In the genomic region with DNA sequence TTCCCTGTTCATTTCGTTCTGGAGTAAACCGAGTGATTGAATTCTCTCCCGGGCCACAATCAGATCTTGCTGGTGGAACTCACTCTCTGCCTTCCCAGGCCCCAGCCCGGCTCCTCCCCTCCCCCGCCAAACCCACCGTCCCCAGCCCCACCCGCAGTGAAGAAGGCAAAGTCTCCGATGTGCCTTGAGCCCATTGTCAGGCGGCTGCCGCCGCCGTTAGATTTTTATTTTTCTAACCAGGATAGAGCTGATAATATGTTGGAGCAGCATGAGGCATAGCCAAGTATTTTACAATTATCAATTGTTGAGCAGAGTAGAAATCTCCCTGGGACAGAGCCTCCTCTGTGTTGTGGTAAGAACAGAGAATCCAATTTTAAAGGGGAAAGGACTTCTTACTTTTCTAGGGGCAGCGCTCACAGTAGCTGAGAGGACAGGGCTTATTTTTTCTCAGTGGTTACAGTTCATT, we compare ENCODE assay signal across 8 cellular contexts. TPM values are rescaled to one million over a fixed set of nuclear protein-coding genes. Genes with fewer than 3 reads are reported as not detected.
DNase-seq lines count a peak whose midpoint lies in the region; TF ChIP-seq lines count a peak whose summit lies in the region.

No MANE protein-coding gene starts in this region.

- H3K4me2 ChIP-seq in fibroblast of lung (ENCODE audit: extremely low read depth, insufficient read depth, low read length), result peak overlapping the region; percentile 71
- H3K4me2 ChIP-seq in osteoblast (ENCODE audit: insufficient read depth, low read length), result peak overlapping the region; percentile 100

- in situ Hi-C loops in GM13977 (cut with MboI; ENCODE audit: low pct_unique_long_range_greater_than_20kb, low sequenced_read_pairs, unreplicated experiment), result no loop called here

- H3K9ac ChIP-seq in fibroblast of lung (ENCODE audit: insufficient read depth, low read length), result peak overlapping the region; percentile 32

- H3K36me3 ChIP-seq in fibroblast of lung (ENCODE audit: control insufficient read depth, insufficient read depth, low read length) (no peaks in the 10 kb centered on the region), osteoblast (ENCODE audit: insufficient read depth, low read length) (peaks cover 7% of the 10 kb centered on the region)

- H3K27me3 ChIP-seq in fibroblast of lung (ENCODE audit: control insufficient read depth, insufficient read depth, low read length) (no peaks in the 10 kb centered on the region), osteoblast (ENCODE audit: insufficient read depth, low read length) (no peaks in the 10 kb centered on the region)

- peak overlapping the region; percentile 91 for H3K4me3 Mint-ChIP-seq in activated CD4-positive, alpha-beta T cell treated with anti-CD3 and anti-CD28 coated beads, Interleukin-2, amount 10 ng/mL, durations not matched to agents 7 days and 5 days

- CTCF ChIA-PET in AG04449 (lab: Yijun Ruan, JAX), result interaction anchor here (0.7 to 2.2 kb wide), 6 partner anchors 11 to 177 kb away, joined by 3 to 6 read pairs (median 3); no protein-coding TSS in a partner anchor
- CTCF ChIA-PET in activated CD4-positive, alpha-beta T cell treated with anti-CD3 and anti-CD28 coated beads, Interleukin-2, amount 10 ng/mL, durations not matched to agents 7 days and 5 days (lab: Charles Lee), result interaction anchor here (1.5 kb wide), 1 partner anchor 10 kb away, joined by 3 read pairs; no protein-coding TSS in a partner anchor

- DNase-seq in AG04449 (ENCODE audit: low read depth, low spot score), result no peak
- peak; percentile 28 for DNase-seq in GM13977 (ENCODE audit: low spot score)
- DNase-seq in activated CD4-positive, alpha-beta T cell treated with anti-CD3 and anti-CD28 coated beads, Interleukin-2, amount 10 ng/mL, durations not matched to agents 7 days and 5 days, result peak; percentile 27
- DNase-seq in fibroblast of lung (ENCODE audit: low read depth in 2 of 2), result no peak
- DNase-seq in osteoblast (ENCODE audit: insufficient read length, low spot score, missing footprints), result peak; percentile 69
- no peak for DNase-seq in SHP77 (lab: John Stamatoyannopoulos, UW)
- DNase-seq in SKM-1 (lab: John Stamatoyannopoulos, UW; ENCODE audit: unreplicated experiment), result no peak
- no peak for DNase-seq in NCI-H446 treated with DMSO at 0.1 percent for 48 hours (lab: John Stamatoyannopoulos, UW)

- peak overlapping the region; percentile 96 for H3K27ac Mint-ChIP-seq in activated CD4-positive, alpha-beta T cell treated with anti-CD3 and anti-CD28 coated beads, Interleukin-2, amount 10 ng/mL, durations not matched to agents 7 days and 5 days

- peak overlapping the region; percentile 99 for H3K4me3 ChIP-seq in AG04449 (ENCODE audit: low read depth, low read length)
- peak overlapping the region; percentile 52 to 99 (median 76) for H3K4me3 ChIP-seq in fibroblast of lung (replicated peaks in 1 of 4; ENCODE audit: control extremely low read depth in 1 of 4, insufficient read depth in 1 of 4, low read depth in 3 of 4, low read length in 4 of 4)
- H3K4me3 ChIP-seq in osteoblast (ENCODE audit: insufficient read depth, low read length), result peak overlapping the region; percentile 98

- H3K79me2 ChIP-seq in fibroblast of lung (ENCODE audit: control insufficient read depth, insufficient read depth, low read length), result no peaks in the 10 kb centered on the region
- peaks cover 18% of the 10 kb centered on the region for H3K79me2 ChIP-seq in osteoblast (ENCODE audit: insufficient read depth, low read length)

- H4K20me1 ChIP-seq in fibroblast of lung (ENCODE audit: control insufficient read depth, extremely low read depth, insufficient read depth, low read length) (no peaks in the 10 kb centered on the region), osteoblast (ENCODE audit: insufficient read depth, low read length) (no peaks in the 10 kb centered on the region)

- H2AFZ ChIP-seq in fibroblast of lung (ENCODE audit: low read length) (peak overlapping the region; percentile 15), osteoblast (ENCODE audit: low read length) (peak overlapping the region; percentile 93)

- no peaks in the 10 kb centered on the region for H3K9me3 Mint-ChIP-seq in activated CD4-positive, alpha-beta T cell treated with anti-CD3 and anti-CD28 coated beads, Interleukin-2, amount 10 ng/mL, durations not matched to agents 7 days and 5 days

- H3K27ac ChIP-seq in fibroblast of lung (ENCODE audit: insufficient read depth, low read length) (no peak overlapping the region), osteoblast (ENCODE audit: low read depth, low read length) (peak overlapping the region; percentile 2)

- POLR2A ChIA-PET in AG04449 (lab: Yijun Ruan, JAX), result interaction anchor here (1.6 to 3.5 kb wide), 4 partner anchors 10 to 65 kb away, joined by 5 to 13 read pairs (median 12); no protein-coding TSS in a partner anchor
- POLR2A ChIA-PET in activated CD4-positive, alpha-beta T cell treated with anti-CD3 and anti-CD28 coated beads, Interleukin-2, amount 10 ng/mL, durations not matched to agents 7 days and 5 days (lab: Charles Lee), result no interaction called here

- peaks cover 24% of the 10 kb centered on the region for H3K36me3 Mint-ChIP-seq in activated CD4-positive, alpha-beta T cell treated with anti-CD3 and anti-CD28 coated beads, Interleukin-2, amount 10 ng/mL, durations not matched to agents 7 days and 5 days (ENCODE audit: low read depth)

- no peaks in the 10 kb centered on the region for H3K4me1 ChIP-seq in fibroblast of lung (ENCODE audit: control insufficient read depth, extremely low read depth, insufficient read depth, low read length)
- peaks cover 10% of the 10 kb centered on the region for H3K4me1 ChIP-seq in osteoblast (ENCODE audit: insufficient read depth, low read length)

- H3K9me3 ChIP-seq in fibroblast of lung (ENCODE audit: control insufficient read depth, insufficient read depth, low read depth, low read length) (no peaks in the 10 kb centered on the region), osteoblast (ENCODE audit: low read depth, low read length) (no peaks in the 10 kb centered on the region)

- TF ChIP-seq CTCF in AG04449 (IDR thresholded peaks at IDR 0.05; ENCODE audit: insufficient read depth, low read length, missing control alignments) (no peak), GM13977 (IDR thresholded peaks at IDR 0.05; ENCODE audit: extremely low read depth, insufficient read depth, missing control alignments) (no peak), fibroblast of lung (conservative IDR thresholded peaks at IDR 0.05 in 1 of 2, IDR thresholded peaks at IDR 0.05 in 1 of 2; ENCODE audit: low read depth in 1 of 2, low read length in 2 of 2) (no peak), osteoblast (IDR thresholded peaks at IDR 0.05; ENCODE audit: extremely low read depth, low read depth, low read length) (no peak)

- no peaks in the 10 kb centered on the region for H3K27me3 Mint-ChIP-seq in activated CD4-positive, alpha-beta T cell treated with anti-CD3 and anti-CD28 coated beads, Interleukin-2, amount 10 ng/mL, durations not matched to agents 7 days and 5 days

- peaks cover 48% of the 10 kb centered on the region for H3K4me1 Mint-ChIP-seq in activated CD4-positive, alpha-beta T cell treated with anti-CD3 and anti-CD28 coated beads, Interleukin-2, amount 10 ng/mL, durations not matched to agents 7 days and 5 days

RNA-seq across cellular contexts. Expression of a gene that starts 1.2 kb away (rescaled TPM):
- 10 to 100 TPM; 68.6 to 71.3 TPM for total RNA-seq in activated CD4-positive, alpha-beta T cell treated with anti-CD3 and anti-CD28 coated beads, Interleukin-2, amount 10 ng/mL, durations not matched to agents 7 days and 5 days
- 85.0 and 115 TPM in 2 replicates for total RNA-seq in fibroblast of lung
- polyA plus RNA-seq in fibroblast of lung, result 46.6 and 74.6 TPM in 2 replicates
- 35.3 and 54.2 TPM in 2 replicates for polyA plus RNA-seq in fibroblast of lung (2012)
- polyA minus RNA-seq in fibroblast of lung (ENCODE audit: low replicate concordance), result 29.1 and 31.6 TPM in 2 replicates
- total RNA-seq in osteoblast, result 175 and 182 TPM in 2 replicates

Comparison
In these comparisons a context has a peak if more than half of its experiments do, and no peak if none do; other contexts are left out.
1. DNase-seq: peak in GM13977 (single experiment), activated CD4-positive, alpha-beta T cell treated with anti-CD3 and anti-CD28 coated beads, Interleukin-2, amount 10 ng/mL, durations not matched to agents 7 days and 5 days (single experiment) and osteoblast (single experiment); none in AG04449 (single experiment), fibroblast of lung (0 of 2), SHP77 (0 of 2), SKM-1 (single experiment) and NCI-H446 treated with DMSO at 0.1 percent for 48 hours (single experiment).
2. Peak in every context shown above with its lines, with median percentiles within 50 percentile points of each other: H3K4me3 ChIP-seq.